12 cellular contexts compared by ENCODE assay signal in genomic region chr7:94170836-94171235, GRCh38.
DNase-seq lines count a peak whose midpoint lies in the region; ATAC-seq lines count a peak whose summit lies in the region.
"Had no signal": no experiment of that assay in that cellular context is flagged by ENCODE, and none has a peak within 500 bp of the region (broad histone marks: within the 10 kb centered on the region; RNA-seq: fewer than 3 reads in every experiment).

No MANE protein-coding gene starts in this region.

- POLR2A ChIA-PET in activated CD4-positive, alpha-beta T cell treated with anti-CD3 and anti-CD28 coated beads for 36 hours (lab: Charles Lee) = no interaction called here

- H3K9ac ChIP-seq in GM23248 = no peak overlapping the region

- no peak overlapping the region for H3K27ac ChIP-seq in GM23248
- H3K27ac ChIP-seq: HL-60 had no signal

- H3K4me1 Mint-ChIP-seq in activated CD4-positive, alpha-beta T cell treated with anti-CD3 and anti-CD28 coated beads for 36 hours = peaks cover 4% of the 10 kb centered on the region
- H3K4me1 Mint-ChIP-seq in stimulated activated memory B cell treated with anti-CD40 and anti-IgM and Interleukin-4, amounts not matched to agents 10 μg/mL and 1 μg/mL and 100 μg/mL, for 72 hours = peaks cover 22% of the 10 kb centered on the region

- H3K9me3 ChIP-seq in GM23248 (ENCODE audit: low read depth) = no peaks in the 10 kb centered on the region

- no peaks in the 10 kb centered on the region for H3K27me3 ChIP-seq in GM23248 (replicated peaks; ENCODE audit: insufficient read depth)

- H3K27me3 Mint-ChIP-seq in activated CD4-positive, alpha-beta T cell treated with anti-CD3 and anti-CD28 coated beads for 36 hours = peaks cover 7% of the 10 kb centered on the region
- no peaks in the 10 kb centered on the region for H3K27me3 Mint-ChIP-seq in stimulated activated memory B cell treated with anti-CD40 and anti-IgM and Interleukin-4, amounts not matched to agents 10 μg/mL and 1 μg/mL and 100 μg/mL, for 72 hours

- no peaks in the 10 kb centered on the region for H3K9me3 Mint-ChIP-seq in activated CD4-positive, alpha-beta T cell treated with anti-CD3 and anti-CD28 coated beads for 36 hours (ENCODE audit: low read depth)
- peaks cover under 1% of the 10 kb centered on the region for H3K9me3 Mint-ChIP-seq in stimulated activated memory B cell treated with anti-CD40 and anti-IgM and Interleukin-4, amounts not matched to agents 10 μg/mL and 1 μg/mL and 100 μg/mL, for 72 hours

- no peak overlapping the region for H3K4me2 ChIP-seq in GM23248 (ENCODE audit: unreplicated experiment)

- H3K9me2 ChIP-seq in GM23248 (ENCODE audit: insufficient read depth) = no peaks in the 10 kb centered on the region

- CTCF ChIA-PET in activated CD4-positive, alpha-beta T cell treated with anti-CD3 and anti-CD28 coated beads for 36 hours (lab: Charles Lee) = interaction anchor here (0.7 kb wide), 1 partner anchor 13 kb away, joined by 3 read pairs; no protein-coding TSS in a partner anchor

- no peaks in the 10 kb centered on the region for H3K36me3 ChIP-seq in GM23248 (ENCODE audit: low read depth)

- no peaks in the 10 kb centered on the region for H4K20me1 ChIP-seq in GM23248 (ENCODE audit: insufficient read depth)

- in situ Hi-C loops in GM23248 (cut with MboI) = no loop called here

- peak; percentile 51 for ATAC-seq in activated CD4-positive, alpha-beta T cell treated with anti-CD3 and anti-CD28 coated beads for 36 hours
- peak; percentile 93 for ATAC-seq in HG03354 (IDR thresholded peaks at IDR 0.05; ENCODE audit: poor library complexity, severe bottlenecking, unreplicated experiment)
- ATAC-seq in stimulated activated memory B cell treated with anti-CD40 and anti-IgM and Interleukin-4, amounts not matched to agents 10 μg/mL and 1 μg/mL and 100 μg/mL, for 72 hours = no peak

- H2AFZ ChIP-seq in GM23248 = 0 out of 2 replicates have a peak overlapping the region, but pooled peaks have one; percentile 22

- no peak overlapping the region for H3K4me3 ChIP-seq in GM23248

- H3K36me3 Mint-ChIP-seq in activated CD4-positive, alpha-beta T cell treated with anti-CD3 and anti-CD28 coated beads for 36 hours (ENCODE audit: low read depth) = no peaks in the 10 kb centered on the region
- no peaks in the 10 kb centered on the region for H3K36me3 Mint-ChIP-seq in stimulated activated memory B cell treated with anti-CD40 and anti-IgM and Interleukin-4, amounts not matched to agents 10 μg/mL and 1 μg/mL and 100 μg/mL, for 72 hours
- H3K36me3 Mint-ChIP-seq: brain had no signal

- H3K4me1 ChIP-seq in GM23248 (ENCODE audit: insufficient read depth) = no peaks in the 10 kb centered on the region

- intact Hi-C loops in activated CD4-positive, alpha-beta T cell treated with anti-CD3 and anti-CD28 coated beads for 36 hours (cut with DNase I, micrococcal nuclease) = no loop called here

- no peaks in the 10 kb centered on the region for H3K79me2 ChIP-seq in GM23248 (ENCODE audit: insufficient read depth)

- H3F3A ChIP-seq in GM23248 (ENCODE audit: insufficient read depth) = no peaks in the 10 kb centered on the region

- H3K4me3 Mint-ChIP-seq in activated CD4-positive, alpha-beta T cell treated with anti-CD3 and anti-CD28 coated beads for 36 hours = no peak overlapping the region
- H3K4me3 Mint-ChIP-seq in stimulated activated memory B cell treated with anti-CD40 and anti-IgM and Interleukin-4, amounts not matched to agents 10 μg/mL and 1 μg/mL and 100 μg/mL, for 72 hours = no peak overlapping the region
- H3K4me3 Mint-ChIP-seq: brain had no signal

- DNase-seq in activated CD4-positive, alpha-beta T cell treated with anti-CD3 and anti-CD28 coated beads for 36 hours = no peak
- no peak for DNase-seq in activated CD4-positive, alpha-beta T cell treated with anti-CD3 and anti-CD28 coated beads for 4 hours
- no peak for DNase-seq in GM23248
- DNase-seq in retina = no peak
- DNase-seq in stimulated activated naive CD4-positive, alpha-beta T cell (lab: John Stamatoyannopoulos, UW) = no peak
- no peak for DNase-seq in NCI-H1417 treated with DMSO at 0.1 percent for 48 hours (lab: John Stamatoyannopoulos, UW)
- DNase-seq: 8988T, NCI-H187 had no signal

- H3K27ac Mint-ChIP-seq in activated CD4-positive, alpha-beta T cell treated with anti-CD3 and anti-CD28 coated beads for 36 hours = no peak overlapping the region
- H3K27ac Mint-ChIP-seq in stimulated activated memory B cell treated with anti-CD40 and anti-IgM and Interleukin-4, amounts not matched to agents 10 μg/mL and 1 μg/mL and 100 μg/mL, for 72 hours = peak overlapping the region; percentile 3
- H3K27ac Mint-ChIP-seq: brain had no signal
